In genomic region chr14:103808403-103809001, GRCh38 we compare ENCODE assay signal across 8 cellular contexts. TPM values are rescaled to one million over a fixed set of nuclear protein-coding genes. Genes with fewer than 3 reads are reported as not detected.
A peak's percentile ranks its signal among the peaks of the same experiment; 100 is the strongest.
DNase-seq lines count a peak whose midpoint lies in the region; ATAC-seq and TF ChIP-seq lines count a peak whose summit lies in the region.

No MANE protein-coding gene starts in this region.

- no peak overlapping the region for H2BK12ac ChIP-seq in mesenchymal stem cell (ENCODE audit: low read length in 2 of 2)

- no peak overlapping the region for H3K9ac ChIP-seq in mesenchymal stem cell (ENCODE audit: low read length)

- peak; percentile 85 for TF ChIP-seq CTCF in AG09309 (IDR thresholded peaks at IDR 0.05; ENCODE audit: control insufficient read depth, insufficient read depth, low read depth, low read length, missing control alignments)

- CTCF ChIA-PET in activated CD8-positive, alpha-beta T cell treated with anti-CD3 and anti-CD28 coated beads, Interleukin-2, amount 10 ng/mL, durations not matched to agents 7 days and 5 days (lab: Charles Lee): interaction anchor here (0.5 to 8.5 kb wide), 37 partner anchors 9 to 269 kb away, joined by 3 to 112 read pairs (median 5); a partner anchor contains a TSS

- no peak overlapping the region for H2AK5ac ChIP-seq in mesenchymal stem cell (ENCODE audit: low read length, severe bottlenecking)

- H2BK5ac ChIP-seq in mesenchymal stem cell (ENCODE audit: low read depth, low read length, poor library complexity, severe bottlenecking): no peak overlapping the region

- H3K27me3 Mint-ChIP-seq in activated CD8-positive, alpha-beta T cell treated with anti-CD3 and anti-CD28 coated beads, Interleukin-2, amount 10 ng/mL, durations not matched to agents 7 days and 5 days (ENCODE audit: low read depth): no peaks in the 10 kb centered on the region
- no peaks in the 10 kb centered on the region for H3K27me3 Mint-ChIP-seq in effector memory CD8-positive, alpha-beta T cell

- POLR2A ChIA-PET in activated CD8-positive, alpha-beta T cell treated with anti-CD3 and anti-CD28 coated beads, Interleukin-2, amount 10 ng/mL, durations not matched to agents 7 days and 5 days (lab: Charles Lee): no interaction called here

- peaks cover 14% of the 10 kb centered on the region for H3K79me1 ChIP-seq in mesenchymal stem cell (replicated peaks; ENCODE audit: low read length, poor library complexity, severe bottlenecking)

- H2AFZ ChIP-seq in mesenchymal stem cell (ENCODE audit: low read depth, low read length): no peak overlapping the region

- peak; percentile 81 for ATAC-seq in activated CD8-positive, alpha-beta T cell treated with anti-CD3 and anti-CD28 coated beads, Interleukin-2, amount 10 ng/mL, durations not matched to agents 7 days and 5 days
- ATAC-seq in effector memory CD8-positive, alpha-beta T cell (replicated peaks): peak; percentile 81
- no peak for ATAC-seq in GM21825 (IDR thresholded peaks at IDR 0.05; ENCODE audit: unreplicated experiment)

- H3K23ac ChIP-seq in mesenchymal stem cell (ENCODE audit: low read length in 2 of 2): no peak overlapping the region

- no peak overlapping the region for H3K14ac ChIP-seq in mesenchymal stem cell (ENCODE audit: low read length in 2 of 2)

- no peak overlapping the region for H3K4me2 ChIP-seq in mesenchymal stem cell (ENCODE audit: low read length, poor library complexity, severe bottlenecking)

- H2BK120ac ChIP-seq in mesenchymal stem cell (ENCODE audit: low read depth, low read length): no peak overlapping the region

- no peak overlapping the region for H4K91ac ChIP-seq in mesenchymal stem cell (ENCODE audit: low read length)

- no peaks in the 10 kb centered on the region for H3K4me1 ChIP-seq in HAP-1
- no peaks in the 10 kb centered on the region for H3K4me1 ChIP-seq in mesenchymal stem cell (ENCODE audit: control insufficient read depth, insufficient read depth, low read depth, low read length)

- H3K4me3 ChIP-seq in AG09309 (ENCODE audit: control insufficient read depth, low read depth, low read length): no peak overlapping the region
- H3K4me3 ChIP-seq in HAP-1: no peak overlapping the region
- H3K4me3 ChIP-seq in mesenchymal stem cell (ENCODE audit: insufficient read depth in 1 of 2, low read depth in 1 of 2, low read length in 2 of 2): no peak overlapping the region

- no peak for DNase-seq in AG09309 (ENCODE audit: low read depth)
- peak; percentile 51 to 87 for DNase-seq in HAP-1 (ENCODE audit: low spot score in 2 of 2)
- DNase-seq in NCI-H748 (lab: John Stamatoyannopoulos, UW; ENCODE audit: unreplicated experiment): peak; percentile 71
- DNase-seq in activated CD8-positive, alpha-beta T cell treated with anti-CD3 and anti-CD28 coated beads, Interleukin-2, amount 10 ng/mL, durations not matched to agents 7 days and 5 days: peak; percentile 77
- peak; percentile 63 to 71 (median 66) for DNase-seq in effector memory CD8-positive, alpha-beta T cell
- DNase-seq in mesenchymal stem cell: peak; percentile 64
- DNase-seq in stimulated activated CD8-positive, alpha-beta memory T cell treated with anti-CD3 and anti-CD28 coated beads, Interleukin-2, amount 100 ng/mL, for 48 hours (ENCODE audit: low read depth in 2 of 2): peak; percentile 30 to 36

- H2BK15ac ChIP-seq in mesenchymal stem cell (ENCODE audit: low read depth, poor library complexity, severe bottlenecking): no peak overlapping the region

- H3K27ac ChIP-seq in mesenchymal stem cell (ENCODE audit: low read length, poor library complexity, severe bottlenecking): no peak overlapping the region

- no peaks in the 10 kb centered on the region for H3K9me3 Mint-ChIP-seq in activated CD8-positive, alpha-beta T cell treated with anti-CD3 and anti-CD28 coated beads, Interleukin-2, amount 10 ng/mL, durations not matched to agents 7 days and 5 days (ENCODE audit: insufficient read depth)
- no peaks in the 10 kb centered on the region for H3K9me3 Mint-ChIP-seq in effector memory CD8-positive, alpha-beta T cell

- 58% methylated on average over 5 of the region's 6 CpGs for WGBS in mesenchymal stem cell

- in situ Hi-C loops in HAP-1 (cut with MboI; ENCODE audit: low sequenced_read_pairs): loop anchor here (5.0 kb wide), 1 partner anchor 104 kb away; no protein-coding TSS in a partner anchor

- H3K27ac Mint-ChIP-seq in activated CD8-positive, alpha-beta T cell treated with anti-CD3 and anti-CD28 coated beads, Interleukin-2, amount 10 ng/mL, durations not matched to agents 7 days and 5 days: no peak overlapping the region
- H3K27ac Mint-ChIP-seq in effector memory CD8-positive, alpha-beta T cell: no peak overlapping the region

- H3K4me1 Mint-ChIP-seq in activated CD8-positive, alpha-beta T cell treated with anti-CD3 and anti-CD28 coated beads, Interleukin-2, amount 10 ng/mL, durations not matched to agents 7 days and 5 days (ENCODE audit: low read depth): no peaks in the 10 kb centered on the region
- peaks cover 5 to 12% of the 10 kb centered on the region in 2 donors for H3K4me1 Mint-ChIP-seq in effector memory CD8-positive, alpha-beta T cell (ENCODE audit: low read depth in 2 of 2)

- H3K36me3 Mint-ChIP-seq in activated CD8-positive, alpha-beta T cell treated with anti-CD3 and anti-CD28 coated beads, Interleukin-2, amount 10 ng/mL, durations not matched to agents 7 days and 5 days (ENCODE audit: low read depth): no peaks in the 10 kb centered on the region
- peaks cover 3% of the 10 kb centered on the region for H3K36me3 Mint-ChIP-seq in effector memory CD8-positive, alpha-beta T cell (ENCODE audit: insufficient read depth)

- H4K8ac ChIP-seq in mesenchymal stem cell (ENCODE audit: low read length): no peak overlapping the region

- H3K18ac ChIP-seq in mesenchymal stem cell (ENCODE audit: low read depth in 1 of 2, low read length in 2 of 2): no peak overlapping the region

- H3K9me3 ChIP-seq in HAP-1: no peaks in the 10 kb centered on the region
- no peaks in the 10 kb centered on the region for H3K9me3 ChIP-seq in mesenchymal stem cell (ENCODE audit: control insufficient read depth, low read length)

- H3K4ac ChIP-seq in mesenchymal stem cell (ENCODE audit: low read depth in 1 of 2, low read length in 2 of 2): no peak overlapping the region

- H3K36me3 ChIP-seq in HAP-1 (replicated peaks) (no peaks in the 10 kb centered on the region), mesenchymal stem cell (ENCODE audit: control insufficient read depth in 1 of 2, insufficient read depth in 2 of 2, low read depth in 1 of 2, low read length in 2 of 2) (no peaks in the 10 kb centered on the region)

- H3K4me3 Mint-ChIP-seq in activated CD8-positive, alpha-beta T cell treated with anti-CD3 and anti-CD28 coated beads, Interleukin-2, amount 10 ng/mL, durations not matched to agents 7 days and 5 days: no peak overlapping the region
- no peak overlapping the region for H3K4me3 Mint-ChIP-seq in effector memory CD8-positive, alpha-beta T cell

- no peaks in the 10 kb centered on the region for H3K27me3 ChIP-seq in HAP-1 (ENCODE audit: low read depth)
- peaks cover 0 to 3% of the 10 kb centered on the region in 2 experiments for H3K27me3 ChIP-seq in mesenchymal stem cell (ENCODE audit: control insufficient read depth in 1 of 2, insufficient read depth in 1 of 2, low read length in 2 of 2)

RNA-seq across cellular contexts. Expression of gene PPP1R13B, which starts 38.9 kb away (rescaled TPM):
- 10 to 100 TPM; 11.9 to 12.6 TPM for total RNA-seq in activated CD8-positive, alpha-beta T cell treated with anti-CD3 and anti-CD28 coated beads, Interleukin-2, amount 10 ng/mL, durations not matched to agents 7 days and 5 days
- 1.2 TPM for polyA plus RNA-seq in mesenchymal stem cell (2013, experiment 1 of 2)
- 0.86 TPM for polyA plus RNA-seq in mesenchymal stem cell (2013, experiment 2 of 2)
